1 cellular context compared by ENCODE assay signal in the genomic region with DNA sequence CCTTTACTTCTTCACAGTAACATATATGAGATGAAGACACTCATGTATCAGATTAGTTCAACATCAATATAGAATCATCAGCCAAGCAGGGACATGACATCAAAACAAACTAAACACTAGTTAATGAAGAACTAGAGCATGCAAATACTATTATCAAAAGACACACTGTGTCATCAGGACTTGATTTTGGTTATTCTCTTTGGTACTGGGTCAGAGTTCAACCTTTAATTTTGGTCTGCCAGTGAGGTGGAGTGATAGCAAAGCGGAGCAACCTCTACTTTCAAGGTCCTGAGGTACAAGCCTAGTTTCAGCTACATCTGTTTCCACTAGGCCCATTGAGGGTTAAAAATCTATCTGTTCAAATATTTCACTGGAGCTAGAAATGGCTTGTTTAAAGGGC.
TF ChIP-seq lines count a peak whose summit lies in the region.

No MANE protein-coding gene starts in this region.

TF ChIP-seq in A549, 52 proteins besides CTCF, POLR2A, EP300 and RAD21 (continued from another document):
- TF ChIP-seq EHMT2 (IDR thresholded peaks at IDR 0.05; ENCODE audit: low read depth): no peak
